In genomic region chr16:12545292-12545610, GRCh38 we compare ENCODE assay signal across 17 cellular contexts.
DNase-seq lines count a peak whose midpoint lies in the region; ATAC-seq and TF ChIP-seq lines count a peak whose summit lies in the region.
"Had no signal": no experiment of that assay in that cellular context is flagged by ENCODE, and none has a peak within 500 bp of the region (broad histone marks: within the 10 kb centered on the region; RNA-seq: fewer than 3 reads in every experiment).

No MANE protein-coding gene starts in this region.

- ATAC-seq in foreskin keratinocyte: no peak
- ATAC-seq: Panc1 had no signal

- no peaks in the 10 kb centered on the region for H3K27me3 Mint-ChIP-seq in T-helper 1 cell treated with Interleukin-12 subunit alpha and Interleukin-12 subunit beta and Interleukin-4 antibody, amounts not matched to agents 30 μg/mL and 1 μg/mL, for 36 hours (ENCODE audit: low read depth)
- no peaks in the 10 kb centered on the region for H3K27me3 Mint-ChIP-seq in activated naive CD4-positive, alpha-beta T cell treated with anti-CD3 and anti-CD28 coated beads, Interleukin-2, amount 10 ng/mL, durations not matched to agents 7 days and 5 days

- peaks cover 40% of the 10 kb centered on the region for H3K36me3 Mint-ChIP-seq in T-helper 1 cell treated with Interleukin-12 subunit alpha and Interleukin-12 subunit beta and Interleukin-4 antibody, amounts not matched to agents 30 μg/mL and 1 μg/mL, for 36 hours (ENCODE audit: low read depth)
- peaks cover 9% of the 10 kb centered on the region for H3K36me3 Mint-ChIP-seq in activated naive CD4-positive, alpha-beta T cell treated with anti-CD3 and anti-CD28 coated beads, Interleukin-2, amount 10 ng/mL, durations not matched to agents 7 days and 5 days

- H3K27me3 ChIP-seq in foreskin keratinocyte: no peaks in the 10 kb centered on the region

- CTCF ChIA-PET in activated naive CD4-positive, alpha-beta T cell treated with anti-CD3 and anti-CD28 coated beads, Interleukin-2, amount 10 ng/mL, durations not matched to agents 7 days and 5 days (lab: Charles Lee): interaction anchor here (1.0 kb wide), 1 partner anchor 8 kb away, joined by 3 read pairs; no protein-coding TSS in a partner anchor

- H3K27ac ChIP-seq in foreskin keratinocyte: no peak overlapping the region
- H3K27ac ChIP-seq: 22Rv1, C4-2B, HL-60 had no signal

- H3K4me1 ChIP-seq in foreskin keratinocyte: no peaks in the 10 kb centered on the region

- DNase-seq in T-helper 1 cell: no peak
- peak; percentile 70 for DNase-seq in SW480 (ENCODE audit: low spot score)
- DNase-seq in medulla oblongata (ENCODE audit: extremely low spot score): peak; percentile 67
- peak; percentile 73 for DNase-seq in superior temporal gyrus (ENCODE audit: extremely low spot score)
- no peak for DNase-seq in NCI-H510A treated with DMSO at 0.1 percent for 48 hours (lab: John Stamatoyannopoulos, UW)
- DNase-seq in foreskin keratinocyte: no peak
- no peak for DNase-seq in activated naive CD4-positive, alpha-beta T cell treated with anti-CD3 and anti-CD28 coated beads, Interleukin-2, amount 10 ng/mL, durations not matched to agents 7 days and 5 days
- DNase-seq: Calu3, KBM-7, NCI-H1048, NCI-H226, Right ventricle myocardium superior had no signal

- no peaks in the 10 kb centered on the region for H3K9me3 Mint-ChIP-seq in T-helper 1 cell treated with Interleukin-12 subunit alpha and Interleukin-12 subunit beta and Interleukin-4 antibody, amounts not matched to agents 30 μg/mL and 1 μg/mL, for 36 hours
- no peaks in the 10 kb centered on the region for H3K9me3 Mint-ChIP-seq in activated naive CD4-positive, alpha-beta T cell treated with anti-CD3 and anti-CD28 coated beads, Interleukin-2, amount 10 ng/mL, durations not matched to agents 7 days and 5 days

- H3K4me1 Mint-ChIP-seq in T-helper 1 cell treated with Interleukin-12 subunit alpha and Interleukin-12 subunit beta and Interleukin-4 antibody, amounts not matched to agents 30 μg/mL and 1 μg/mL, for 36 hours (ENCODE audit: low read depth): peaks cover 96% of the 10 kb centered on the region
- H3K4me1 Mint-ChIP-seq in activated naive CD4-positive, alpha-beta T cell treated with anti-CD3 and anti-CD28 coated beads, Interleukin-2, amount 10 ng/mL, durations not matched to agents 7 days and 5 days: peaks cover 86% of the 10 kb centered on the region

- no peak for TF ChIP-seq CTCF in foreskin keratinocyte (conservative IDR thresholded peaks at IDR 0.05)

- H3K27ac Mint-ChIP-seq in T-helper 1 cell treated with Interleukin-12 subunit alpha and Interleukin-12 subunit beta and Interleukin-4 antibody, amounts not matched to agents 30 μg/mL and 1 μg/mL, for 36 hours: peak overlapping the region; percentile 75
- H3K27ac Mint-ChIP-seq in activated naive CD4-positive, alpha-beta T cell treated with anti-CD3 and anti-CD28 coated beads, Interleukin-2, amount 10 ng/mL, durations not matched to agents 7 days and 5 days: no peak overlapping the region

- peak overlapping the region; percentile 53 for H3K4me3 Mint-ChIP-seq in T-helper 1 cell treated with Interleukin-12 subunit alpha and Interleukin-12 subunit beta and Interleukin-4 antibody, amounts not matched to agents 30 μg/mL and 1 μg/mL, for 36 hours
- no peak overlapping the region for H3K4me3 Mint-ChIP-seq in activated naive CD4-positive, alpha-beta T cell treated with anti-CD3 and anti-CD28 coated beads, Interleukin-2, amount 10 ng/mL, durations not matched to agents 7 days and 5 days

Comparison
In these comparisons a context has a peak if more than half of its experiments do, and no peak if none do; other contexts are left out.
1. DNase-seq: peak in SW480 (single experiment), medulla oblongata (single experiment) and superior temporal gyrus (single experiment); none in T-helper 1 cell (0 of 5), NCI-H510A treated with DMSO at 0.1 percent for 48 hours (single experiment), foreskin keratinocyte (0 of 2) and activated naive CD4-positive, alpha-beta T cell treated with anti-CD3 and anti-CD28 coated beads, Interleukin-2, amount 10 ng/mL, durations not matched to agents 7 days and 5 days (single experiment).